In genomic region chr12:49273726-49274395, GRCh38 we compare ENCODE assay signal across 3 cellular contexts.
TF ChIP-seq lines count a peak whose summit lies in the region.

No MANE protein-coding gene starts in this region.

TF ChIP-seq in GM12891, 5 proteins besides CTCF, POLR2A, EP300 and RAD21 (continued from another document):
- peak; percentile 51; the same call in 1 of the 2 replicates for TF ChIP-seq POLR2AphosphoS5 (IDR thresholded peaks at IDR 0.05; ENCODE audit: low read depth, low read length)

TF ChIP-seq in GM23338, 12 proteins besides CTCF, POLR2A, EP300 and RAD21:
- TF ChIP-seq STAT1 (IDR thresholded peaks at IDR 0.05; ENCODE audit: unreplicated experiment) (no peak), EZH2phosphoT487 (IDR thresholded peaks at IDR 0.05; ENCODE audit: unreplicated experiment) (no peak), ETS1 (IDR thresholded peaks at IDR 0.05) (no peak), ZNF114 (CRISPR knock-in tag; IDR thresholded peaks at IDR 0.05) (no peak), ZNF331 (CRISPR knock-in tag; IDR thresholded peaks at IDR 0.05; ENCODE audit: low read depth) (no peak), JUNB (IDR thresholded peaks at IDR 0.05; ENCODE audit: unreplicated experiment) (no peak), CREB1 (CRISPR knock-in tag; IDR thresholded peaks at IDR 0.05; ENCODE audit: low read depth) (no peak), POLR2AphosphoS5 (IDR thresholded peaks at IDR 0.05; ENCODE audit: low read depth) (no peak), REST (IDR thresholded peaks at IDR 0.05; ENCODE audit: unreplicated experiment) (no peak), EZH2 (IDR thresholded peaks at IDR 0.05; ENCODE audit: low read depth, unreplicated experiment) (no peak), NANOG (IDR thresholded peaks at IDR 0.05; ENCODE audit: borderline replicate concordance) (no peak), ZNF462 (CRISPR knock-in tag; IDR thresholded peaks at IDR 0.05) (no peak)

TF ChIP-seq in endothelial cell of umbilical vein, 7 proteins besides CTCF, POLR2A, EP300 and RAD21 (continued from another document):
- TF ChIP-seq MAX (IDR thresholded peaks at IDR 0.05; ENCODE audit: insufficient read depth, insufficient read length) (no peak), EZH2 (IDR thresholded peaks at IDR 0.05; ENCODE audit: borderline replicate concordance, low read depth, low read length, severe bottlenecking) (no peak), POLR2AphosphoS5 (IDR thresholded peaks at IDR 0.05; ENCODE audit: insufficient read depth, low read depth, low read length) (peak; percentile 49), JUN (IDR thresholded peaks at IDR 0.05; ENCODE audit: borderline replicate concordance, insufficient read depth, insufficient read length, low read depth) (no peak), FOS (IDR thresholded peaks at IDR 0.05; ENCODE audit: borderline replicate concordance, insufficient read depth, low read length) (no peak)
